1 cellular context compared by ENCODE assay signal in genomic region chr6:130973521-130974277, GRCh38.
A peak's percentile ranks its signal among the peaks of the same experiment; 100 is the strongest.
TF ChIP-seq lines count a peak whose summit lies in the region.

No MANE protein-coding gene starts in this region.

TF ChIP-seq in K562, 482 proteins besides CTCF, POLR2A, EP300 and RAD21 (continued from another document):
- TF ChIP-seq BCLAF1 (IDR thresholded peaks at IDR 0.05; ENCODE audit: borderline replicate concordance in 1 of 2, control insufficient read depth in 1 of 2, low read depth in 2 of 2, low read length in 1 of 2) (no peak), SRSF7 (optimal IDR thresholded peaks at IDR 0.05; ENCODE audit: low read depth, low read length) (no peak), CXXC5 (CRISPR knock-in tag; IDR thresholded peaks at IDR 0.05) (no peak), ZNF354B (CRISPR knock-in tag; IDR thresholded peaks at IDR 0.05) (no peak), BRF2 (IDR thresholded peaks at IDR 0.05; ENCODE audit: borderline replicate concordance, insufficient read depth, insufficient read length) (no peak), TAL1 (IDR thresholded peaks at IDR 0.05) (0 out of 2 replicates have a peak, but pooled peaks have one; percentile 11), SFPQ (IDR thresholded peaks at IDR 0.05; ENCODE audit: low read depth, low read length) (no peak), MTA1 (IDR thresholded peaks at IDR 0.05; ENCODE audit: borderline replicate concordance) (no peak), NELFE (IDR thresholded peaks at IDR 0.05; ENCODE audit: insufficient read depth, insufficient read length) (no peak), SMAD4 (CRISPR knock-in tag; conservative IDR thresholded peaks at IDR 0.05) (no peak), CEBPB (tag; IDR thresholded peaks at IDR 0.05) (peak; percentile 55), ZNF655 (CRISPR knock-in tag; IDR thresholded peaks at IDR 0.05) (no peak), ATF3 (IDR thresholded peaks at IDR 0.05) (peak; percentile 77), ATF3 (CRISPR knock-in tag; conservative IDR thresholded peaks at IDR 0.05) (no peak), HMBOX1 (IDR thresholded peaks at IDR 0.05) (no peak), ZNF551 (CRISPR knock-in tag; IDR thresholded peaks at IDR 0.05) (no peak), EWSR1 (IDR thresholded peaks at IDR 0.05; ENCODE audit: borderline replicate concordance, low read depth, partially characterized antibody) (no peak), CEBPG (CRISPR knock-in tag; IDR thresholded peaks at IDR 0.05) (no peak), CEBPG (tag; conservative IDR thresholded peaks at IDR 0.05 in 1 of 2, IDR thresholded peaks at IDR 0.05 in 1 of 2) (peak; percentile 69 to 82), ZNF282 (CRISPR knock-in tag; IDR thresholded peaks at IDR 0.05) (no peak)
TF ChIP-seq in K562: peak in this region for 12.
